In the genomic region with DNA sequence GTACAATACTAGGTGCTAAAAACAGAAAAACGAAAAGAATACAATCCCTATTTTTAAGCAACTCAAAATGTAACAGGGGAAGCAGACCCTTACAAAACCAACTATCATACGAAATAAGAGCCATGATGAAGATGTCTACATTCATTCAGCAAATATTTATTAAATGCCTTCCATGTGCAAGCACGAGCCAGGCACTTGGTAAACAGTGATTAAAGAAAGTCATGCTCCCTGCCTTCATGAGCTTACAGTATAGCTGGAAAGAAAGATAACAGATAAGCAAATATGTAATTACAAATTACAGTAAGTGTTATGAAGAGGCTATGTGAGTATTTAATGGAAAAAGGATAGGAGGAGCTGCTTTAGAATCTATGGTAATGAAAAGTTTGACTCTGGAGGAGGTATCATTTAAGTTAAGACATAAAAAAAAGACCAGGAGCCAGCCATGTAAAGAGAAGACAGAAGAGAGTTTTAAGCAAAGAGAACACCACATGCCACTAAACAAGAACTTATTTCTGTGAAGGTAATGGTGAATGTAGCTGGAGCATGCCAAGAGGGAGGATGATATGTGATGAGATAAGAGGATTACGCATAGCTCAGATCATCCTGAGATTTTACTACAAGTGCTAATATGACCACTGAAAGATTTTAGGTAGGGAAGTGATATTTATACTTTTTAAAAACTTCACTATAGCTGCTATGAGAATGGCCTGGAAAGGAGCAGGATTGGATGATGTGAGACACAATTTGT, we compare ENCODE assay signal across 17 cellular contexts. TPM values are rescaled to one million over a fixed set of nuclear protein-coding genes. Genes with fewer than 3 reads are reported as not detected.
DNase-seq lines count a peak whose midpoint lies in the region; ATAC-seq, FAIRE-seq and TF ChIP-seq lines count a peak whose summit lies in the region.
"Had no signal": no experiment of that assay in that cellular context is flagged by ENCODE, and none has a peak within 500 bp of the region (broad histone marks: within the 10 kb centered on the region; RNA-seq: fewer than 3 reads in every experiment).

No MANE protein-coding gene starts in this region.

- H3K27me3 Mint-ChIP-seq in activated naive CD8-positive, alpha-beta T cell treated with anti-CD3 and anti-CD28 coated beads, Interleukin-2, amount 10 ng/mL, durations not matched to agents 7 days and 5 days, result no peaks in the 10 kb centered on the region
- H3K27me3 Mint-ChIP-seq in activated naive CD8-positive, alpha-beta T cell treated with anti-CD3 and anti-CD28 coated beads, Interleukin-2, amount 50 U/mL, for 24 hours, result no peaks in the 10 kb centered on the region
- no peaks in the 10 kb centered on the region for H3K27me3 Mint-ChIP-seq in T-helper 17 cell
- no peaks in the 10 kb centered on the region for H3K27me3 Mint-ChIP-seq in activated CD8-positive, alpha-beta memory T cell treated with anti-CD3 and anti-CD28 coated beads, Interleukin-2, amount 10 ng/mL, durations not matched to agents 7 days and 5 days
- H3K27me3 Mint-ChIP-seq in activated CD4-positive, alpha-beta T cell treated with anti-CD3 and anti-CD28 coated beads, Interleukin-2, amount 10 ng/mL, durations not matched to agents 7 days and 5 days, result no peaks in the 10 kb centered on the region
- H3K27me3 Mint-ChIP-seq: CD8-positive, alpha-beta memory T cell had no signal

- no peaks in the 10 kb centered on the region for H3K9me3 Mint-ChIP-seq in activated naive CD8-positive, alpha-beta T cell treated with anti-CD3 and anti-CD28 coated beads, Interleukin-2, amount 10 ng/mL, durations not matched to agents 7 days and 5 days
- H3K9me3 Mint-ChIP-seq in activated naive CD8-positive, alpha-beta T cell treated with anti-CD3 and anti-CD28 coated beads, Interleukin-2, amount 50 U/mL, for 24 hours, result no peaks in the 10 kb centered on the region
- H3K9me3 Mint-ChIP-seq in activated CD8-positive, alpha-beta memory T cell treated with anti-CD3 and anti-CD28 coated beads, Interleukin-2, amount 10 ng/mL, durations not matched to agents 7 days and 5 days (ENCODE audit: low read depth), result no peaks in the 10 kb centered on the region
- no peaks in the 10 kb centered on the region for H3K9me3 Mint-ChIP-seq in activated CD4-positive, alpha-beta T cell treated with anti-CD3 and anti-CD28 coated beads, Interleukin-2, amount 10 ng/mL, durations not matched to agents 7 days and 5 days
- H3K9me3 Mint-ChIP-seq: CD8-positive, alpha-beta memory T cell had no signal

- H3K36me3 ChIP-seq in keratinocyte (ENCODE audit: control insufficient read depth in 2 of 2, extremely low read depth in 1 of 2, insufficient read depth in 2 of 2, low read length in 2 of 2), result peaks cover 2 to 5% of the 10 kb centered on the region in 2 experiments

- CTCF ChIA-PET in activated CD8-positive, alpha-beta memory T cell treated with anti-CD3 and anti-CD28 coated beads, Interleukin-2, amount 10 ng/mL, durations not matched to agents 7 days and 5 days (lab: Charles Lee), result no interaction called here
- CTCF ChIA-PET in activated CD4-positive, alpha-beta T cell treated with anti-CD3 and anti-CD28 coated beads, Interleukin-2, amount 10 ng/mL, durations not matched to agents 7 days and 5 days (lab: Charles Lee), result interaction anchor here (2.0 kb wide), 1 partner anchor 18 kb away, joined by 4 read pairs; no protein-coding TSS in a partner anchor

- ATAC-seq in activated naive CD8-positive, alpha-beta T cell treated with anti-CD3 and anti-CD28 coated beads, Interleukin-2, amount 10 ng/mL, durations not matched to agents 7 days and 5 days (ENCODE audit: low read depth), result no peak
- ATAC-seq in activated naive CD8-positive, alpha-beta T cell treated with anti-CD3 and anti-CD28 coated beads, Interleukin-2, amount 50 U/mL, for 24 hours, result no peak
- ATAC-seq in T-helper 17 cell (no peak), GM19455 (IDR thresholded peaks at IDR 0.05; ENCODE audit: unreplicated experiment) (no peak)
- ATAC-seq in activated CD8-positive, alpha-beta memory T cell treated with anti-CD3 and anti-CD28 coated beads, Interleukin-2, amount 10 ng/mL, durations not matched to agents 7 days and 5 days, result no peak
- ATAC-seq: Right ventricle myocardium inferior had no signal

- H3K27me3 ChIP-seq in keratinocyte (ENCODE audit: control insufficient read depth, extremely low read depth, insufficient read depth, low read length), result no peaks in the 10 kb centered on the region
- H3K27me3 ChIP-seq: BLaER1 treated with 17β-estradiol and CSF1 and Interleukin-3, amounts not matched to agents 10 nM and 100 nM had no signal

- no peak overlapping the region for H3K9ac ChIP-seq in keratinocyte (ENCODE audit: control insufficient read depth, extremely low read depth, insufficient read depth, low read length)

- H3K9me1 ChIP-seq in keratinocyte (ENCODE audit: control insufficient read depth, extremely low read depth, insufficient read depth, low read length), result no peaks in the 10 kb centered on the region

- no peak overlapping the region for H3K4me2 ChIP-seq in keratinocyte (ENCODE audit: control insufficient read depth, extremely low read depth, insufficient read depth, low read depth, low read length)
- H3K4me2 ChIP-seq: BLaER1 treated with 17β-estradiol and CSF1 and Interleukin-3, amounts not matched to agents 10 nM and 100 nM had no signal

- H2AFZ ChIP-seq in keratinocyte (ENCODE audit: control insufficient read depth, low read length), result no peak overlapping the region

- peaks cover 1% of the 10 kb centered on the region for H3K4me1 ChIP-seq in keratinocyte (ENCODE audit: control insufficient read depth, extremely low read depth, insufficient read depth, low read length)

- H3K9me3 ChIP-seq in T-helper 17 cell (ENCODE audit: control insufficient read depth, low read length, poor library complexity, severe bottlenecking), result no peaks in the 10 kb centered on the region
- no peaks in the 10 kb centered on the region for H3K9me3 ChIP-seq in keratinocyte (ENCODE audit: control insufficient read depth, low read depth, low read length)
- H3K9me3 ChIP-seq: BLaER1 treated with 17β-estradiol and CSF1 and Interleukin-3, amounts not matched to agents 10 nM and 100 nM had no signal

- POLR2A ChIA-PET in activated naive CD8-positive, alpha-beta T cell treated with anti-CD3 and anti-CD28 coated beads, Interleukin-2, amount 10 ng/mL, durations not matched to agents 7 days and 5 days (lab: Charles Lee), result no interaction called here
- POLR2A ChIA-PET in activated CD4-positive, alpha-beta T cell treated with anti-CD3 and anti-CD28 coated beads, Interleukin-2, amount 10 ng/mL, durations not matched to agents 7 days and 5 days (lab: Charles Lee), result no interaction called here

- no peak for TF ChIP-seq CTCF in keratinocyte (optimal IDR thresholded peaks at IDR 0.05 in 1 of 3, IDR thresholded peaks at IDR 0.05 in 1 of 3, conservative IDR thresholded peaks at IDR 0.05 in 1 of 3; ENCODE audit: extremely low read depth in 1 of 3, insufficient read depth in 2 of 3, low read length in 3 of 3)

- dilution Hi-C loops in keratinocyte (cut with MboI; ENCODE audit: extremely low pct_ligation_motif_present, low sequenced_read_pairs), result no loop called here

- H3K4me3 ChIP-seq in keratinocyte (ENCODE audit: control insufficient read depth in 2 of 3, extremely low read depth in 1 of 3, insufficient read depth in 2 of 3, low read depth in 1 of 3, low read length in 3 of 3), result no peak overlapping the region
- H3K4me3 ChIP-seq: BLaER1 treated with 17β-estradiol and CSF1 and Interleukin-3, amounts not matched to agents 10 nM and 100 nM had no signal

- no peak for DNase-seq in activated naive CD8-positive, alpha-beta T cell treated with anti-CD3 and anti-CD28 coated beads, Interleukin-2, amount 10 ng/mL, durations not matched to agents 7 days and 5 days
- DNase-seq in activated naive CD8-positive, alpha-beta T cell treated with anti-CD3 and anti-CD28 coated beads, Interleukin-2, amount 50 U/mL, for 24 hours, result no peak
- DNase-seq in T-helper 17 cell (no peak), keratinocyte (ENCODE audit: low read depth, low spot score) (no peak)
- DNase-seq in activated CD8-positive, alpha-beta memory T cell treated with anti-CD3 and anti-CD28 coated beads, Interleukin-2, amount 10 ng/mL, durations not matched to agents 7 days and 5 days, result no peak
- no peak for DNase-seq in activated CD4-positive, alpha-beta T cell treated with anti-CD3 and anti-CD28 coated beads, Interleukin-2, amount 10 ng/mL, durations not matched to agents 7 days and 5 days
- DNase-seq: CD8-positive, alpha-beta memory T cell; DMS79; NCI-H1092 treated with DMSO at 0.1 percent for 48 hours; NCI-H2081 had no signal

- peaks cover 4% of the 10 kb centered on the region for H3K36me3 Mint-ChIP-seq in activated naive CD8-positive, alpha-beta T cell treated with anti-CD3 and anti-CD28 coated beads, Interleukin-2, amount 10 ng/mL, durations not matched to agents 7 days and 5 days
- H3K36me3 Mint-ChIP-seq in activated naive CD8-positive, alpha-beta T cell treated with anti-CD3 and anti-CD28 coated beads, Interleukin-2, amount 50 U/mL, for 24 hours (ENCODE audit: low read depth), result peaks cover 19% of the 10 kb centered on the region
- H3K36me3 Mint-ChIP-seq in T-helper 17 cell (ENCODE audit: low read depth), result peaks cover 4% of the 10 kb centered on the region
- H3K36me3 Mint-ChIP-seq in activated CD8-positive, alpha-beta memory T cell treated with anti-CD3 and anti-CD28 coated beads, Interleukin-2, amount 10 ng/mL, durations not matched to agents 7 days and 5 days, result peaks cover 13% of the 10 kb centered on the region
- peaks cover 23% of the 10 kb centered on the region for H3K36me3 Mint-ChIP-seq in activated CD4-positive, alpha-beta T cell treated with anti-CD3 and anti-CD28 coated beads, Interleukin-2, amount 10 ng/mL, durations not matched to agents 7 days and 5 days (ENCODE audit: low read depth)

- no peaks in the 10 kb centered on the region for H4K20me1 ChIP-seq in keratinocyte (ENCODE audit: control insufficient read depth, extremely low read depth, insufficient read depth, low read length)

- H3K4me1 Mint-ChIP-seq in activated naive CD8-positive, alpha-beta T cell treated with anti-CD3 and anti-CD28 coated beads, Interleukin-2, amount 10 ng/mL, durations not matched to agents 7 days and 5 days, result peaks cover 3% of the 10 kb centered on the region
- peaks cover 12% of the 10 kb centered on the region for H3K4me1 Mint-ChIP-seq in activated naive CD8-positive, alpha-beta T cell treated with anti-CD3 and anti-CD28 coated beads, Interleukin-2, amount 50 U/mL, for 24 hours
- peaks cover 10% of the 10 kb centered on the region for H3K4me1 Mint-ChIP-seq in T-helper 17 cell
- H3K4me1 Mint-ChIP-seq in activated CD8-positive, alpha-beta memory T cell treated with anti-CD3 and anti-CD28 coated beads, Interleukin-2, amount 10 ng/mL, durations not matched to agents 7 days and 5 days, result peaks cover 7% of the 10 kb centered on the region
- peaks cover 6% of the 10 kb centered on the region for H3K4me1 Mint-ChIP-seq in activated CD4-positive, alpha-beta T cell treated with anti-CD3 and anti-CD28 coated beads, Interleukin-2, amount 10 ng/mL, durations not matched to agents 7 days and 5 days

- FAIRE-seq in keratinocyte (lab: Jason Lieb, UNC), result peak; percentile 5
- FAIRE-seq: H54, RCC 7860 had no signal

- H3K4me3 Mint-ChIP-seq in activated naive CD8-positive, alpha-beta T cell treated with anti-CD3 and anti-CD28 coated beads, Interleukin-2, amount 10 ng/mL, durations not matched to agents 7 days and 5 days, result no peak overlapping the region
- no peak overlapping the region for H3K4me3 Mint-ChIP-seq in activated naive CD8-positive, alpha-beta T cell treated with anti-CD3 and anti-CD28 coated beads, Interleukin-2, amount 50 U/mL, for 24 hours
- H3K4me3 Mint-ChIP-seq in T-helper 17 cell, result no peak overlapping the region
- H3K4me3 Mint-ChIP-seq in activated CD8-positive, alpha-beta memory T cell treated with anti-CD3 and anti-CD28 coated beads, Interleukin-2, amount 10 ng/mL, durations not matched to agents 7 days and 5 days, result no peak overlapping the region
- H3K4me3 Mint-ChIP-seq in activated CD4-positive, alpha-beta T cell treated with anti-CD3 and anti-CD28 coated beads, Interleukin-2, amount 10 ng/mL, durations not matched to agents 7 days and 5 days, result no peak overlapping the region
- H3K4me3 Mint-ChIP-seq: CD8-positive, alpha-beta memory T cell had no signal

- H3K27ac ChIP-seq in keratinocyte (ENCODE audit: control insufficient read depth, insufficient read depth, low read length), result no peak overlapping the region
- H3K27ac ChIP-seq: BLaER1 treated with 17β-estradiol and CSF1 and Interleukin-3, amounts not matched to agents 10 nM and 100 nM; HL-60 had no signal

- peak overlapping the region; percentile 22 for H3K27ac Mint-ChIP-seq in activated naive CD8-positive, alpha-beta T cell treated with anti-CD3 and anti-CD28 coated beads, Interleukin-2, amount 10 ng/mL, durations not matched to agents 7 days and 5 days
- H3K27ac Mint-ChIP-seq in activated naive CD8-positive, alpha-beta T cell treated with anti-CD3 and anti-CD28 coated beads, Interleukin-2, amount 50 U/mL, for 24 hours, result no peak overlapping the region
- H3K27ac Mint-ChIP-seq in T-helper 17 cell, result peak overlapping the region; percentile 74
- no peak overlapping the region for H3K27ac Mint-ChIP-seq in activated CD8-positive, alpha-beta memory T cell treated with anti-CD3 and anti-CD28 coated beads, Interleukin-2, amount 10 ng/mL, durations not matched to agents 7 days and 5 days
- H3K27ac Mint-ChIP-seq in activated CD4-positive, alpha-beta T cell treated with anti-CD3 and anti-CD28 coated beads, Interleukin-2, amount 10 ng/mL, durations not matched to agents 7 days and 5 days, result no peak overlapping the region

- H3K79me2 ChIP-seq in keratinocyte (ENCODE audit: control insufficient read depth, insufficient read depth, low read length), result peaks cover 16% of the 10 kb centered on the region

RNA-seq across cellular contexts. Expression of a gene that starts 19.3 kb away (rescaled TPM):
- total RNA-seq in activated naive CD8-positive, alpha-beta T cell treated with anti-CD3 and anti-CD28 coated beads, Interleukin-2, amount 10 ng/mL, durations not matched to agents 7 days and 5 days, result 100 to 1,000 TPM; 358 to 367 TPM
- 100 to 1,000 TPM; 189 to 214 TPM for total RNA-seq in T-helper 17 cell
- 160 to 489 TPM (median 474 TPM) in 3 replicates for polyA plus RNA-seq in keratinocyte
- polyA plus RNA-seq in keratinocyte (2011; ENCODE audit: low read depth), result 441 TPM
- 152 and 383 TPM in 2 replicates for polyA plus RNA-seq in keratinocyte (2011; cell fraction: cytosol; rRNA removed)
- 97.3 and 102 TPM in 2 replicates for polyA plus RNA-seq in keratinocyte (2011; cell fraction: nucleus; rRNA removed)
- 399 and 440 TPM in 2 replicates for polyA plus RNA-seq in keratinocyte (2012; ENCODE audit: low replicate concordance)
- polyA minus RNA-seq in keratinocyte, result 31.6 to 65.8 TPM (median 56.6 TPM) in 3 replicates
- 76.7 TPM for polyA minus RNA-seq in keratinocyte (2011; cell fraction: cytosol; rRNA and poly(A)+ RNA removed)
- 8.4 and 14.3 TPM in 2 replicates for polyA minus RNA-seq in keratinocyte (2011; cell fraction: nucleus; rRNA and poly(A)+ RNA removed)
- 100 to 1,000 TPM; 377 to 456 TPM for total RNA-seq in activated CD8-positive, alpha-beta memory T cell treated with anti-CD3 and anti-CD28 coated beads, Interleukin-2, amount 10 ng/mL, durations not matched to agents 7 days and 5 days
- 100 to 1,000 TPM; 397 to 403 TPM for total RNA-seq in activated CD4-positive, alpha-beta T cell treated with anti-CD3 and anti-CD28 coated beads, Interleukin-2, amount 10 ng/mL, durations not matched to agents 7 days and 5 days

RNA-seq across cellular contexts. Expression of a gene that starts 21.7 kb away (rescaled TPM):
- 10 to 100 TPM; 51.5 to 61.6 TPM for total RNA-seq in activated naive CD8-positive, alpha-beta T cell treated with anti-CD3 and anti-CD28 coated beads, Interleukin-2, amount 10 ng/mL, durations not matched to agents 7 days and 5 days
- total RNA-seq in T-helper 17 cell, result 10 to 100 TPM; 36.5 to 43.6 TPM
- 22.0 to 50.2 TPM (median 25.2 TPM) in 3 replicates for polyA plus RNA-seq in keratinocyte
- 25.3 TPM for polyA plus RNA-seq in keratinocyte (2011; ENCODE audit: low read depth)
- polyA plus RNA-seq in keratinocyte (2011; cell fraction: cytosol; rRNA removed), result 10.1 and 17.1 TPM in 2 replicates
- polyA plus RNA-seq in keratinocyte (2011; cell fraction: nucleus; rRNA removed), result 38.8 and 54.7 TPM in 2 replicates
- polyA plus RNA-seq in keratinocyte (2012; ENCODE audit: low replicate concordance), result 52.2 and 52.6 TPM in 2 replicates
- 11.6 to 71.3 TPM (median 32.7 TPM) in 3 replicates for polyA minus RNA-seq in keratinocyte
- polyA minus RNA-seq in keratinocyte (2011; cell fraction: cytosol; rRNA and poly(A)+ RNA removed), result 15.9 TPM
- polyA minus RNA-seq in keratinocyte (2011; cell fraction: nucleus; rRNA and poly(A)+ RNA removed), result 30.0 and 98.0 TPM in 2 replicates
- 10 to 100 TPM; 39.9 to 54.4 TPM for total RNA-seq in activated CD8-positive, alpha-beta memory T cell treated with anti-CD3 and anti-CD28 coated beads, Interleukin-2, amount 10 ng/mL, durations not matched to agents 7 days and 5 days
- total RNA-seq in activated CD4-positive, alpha-beta T cell treated with anti-CD3 and anti-CD28 coated beads, Interleukin-2, amount 10 ng/mL, durations not matched to agents 7 days and 5 days, result 10 to 100 TPM; 69.7 to 70.2 TPM

RNA-seq across cellular contexts. Expression of a gene that starts 57.0 kb away (rescaled TPM):
- total RNA-seq in activated naive CD8-positive, alpha-beta T cell treated with anti-CD3 and anti-CD28 coated beads, Interleukin-2, amount 10 ng/mL, durations not matched to agents 7 days and 5 days, result not detected
- total RNA-seq in T-helper 17 cell, result under 1 TPM in 1 of 2 donors, not detected in 1; 0.08 TPM
- polyA plus RNA-seq in keratinocyte, result 82.3 to 152 TPM (median 96.9 TPM) in 3 replicates
- 7.1 TPM for polyA plus RNA-seq in keratinocyte (2011; ENCODE audit: low read depth)
- polyA plus RNA-seq in keratinocyte (2011; cell fraction: cytosol; rRNA removed), result 15.0 and 22.4 TPM in 2 replicates
- polyA plus RNA-seq in keratinocyte (2011; cell fraction: nucleus; rRNA removed), result 195 and 205 TPM in 2 replicates
- 3.6 and 129 TPM in 2 replicates for polyA plus RNA-seq in keratinocyte (2012; ENCODE audit: low replicate concordance)
- 274 to 427 TPM (median 290 TPM) in 3 replicates for polyA minus RNA-seq in keratinocyte
- 51.0 TPM for polyA minus RNA-seq in keratinocyte (2011; cell fraction: cytosol; rRNA and poly(A)+ RNA removed)
- 365 and 633 TPM in 2 replicates for polyA minus RNA-seq in keratinocyte (2011; cell fraction: nucleus; rRNA and poly(A)+ RNA removed)
- total RNA-seq in activated CD8-positive, alpha-beta memory T cell treated with anti-CD3 and anti-CD28 coated beads, Interleukin-2, amount 10 ng/mL, durations not matched to agents 7 days and 5 days, result not detected
- not detected for total RNA-seq in activated CD4-positive, alpha-beta T cell treated with anti-CD3 and anti-CD28 coated beads, Interleukin-2, amount 10 ng/mL, durations not matched to agents 7 days and 5 days
- total RNA-seq: CD8-positive, alpha-beta memory T cell; OCI-LY7 had no signal
- polyA plus RNA-seq: CD8-positive, alpha-beta memory T cell had no signal

Comparison
In these comparisons a context has a peak if more than half of its experiments do, and no peak if none do; other contexts are left out.
1. H3K27ac Mint-ChIP-seq: peak in activated naive CD8-positive, alpha-beta T cell treated with anti-CD3 and anti-CD28 coated beads, Interleukin-2, amount 10 ng/mL, durations not matched to agents 7 days and 5 days (single experiment) and T-helper 17 cell (single experiment); none in activated naive CD8-positive, alpha-beta T cell treated with anti-CD3 and anti-CD28 coated beads, Interleukin-2, amount 50 U/mL, for 24 hours (single experiment), activated CD8-positive, alpha-beta memory T cell treated with anti-CD3 and anti-CD28 coated beads, Interleukin-2, amount 10 ng/mL, durations not matched to agents 7 days and 5 days (single experiment) and activated CD4-positive, alpha-beta T cell treated with anti-CD3 and anti-CD28 coated beads, Interleukin-2, amount 10 ng/mL, durations not matched to agents 7 days and 5 days (single experiment).